In the genomic region with DNA sequence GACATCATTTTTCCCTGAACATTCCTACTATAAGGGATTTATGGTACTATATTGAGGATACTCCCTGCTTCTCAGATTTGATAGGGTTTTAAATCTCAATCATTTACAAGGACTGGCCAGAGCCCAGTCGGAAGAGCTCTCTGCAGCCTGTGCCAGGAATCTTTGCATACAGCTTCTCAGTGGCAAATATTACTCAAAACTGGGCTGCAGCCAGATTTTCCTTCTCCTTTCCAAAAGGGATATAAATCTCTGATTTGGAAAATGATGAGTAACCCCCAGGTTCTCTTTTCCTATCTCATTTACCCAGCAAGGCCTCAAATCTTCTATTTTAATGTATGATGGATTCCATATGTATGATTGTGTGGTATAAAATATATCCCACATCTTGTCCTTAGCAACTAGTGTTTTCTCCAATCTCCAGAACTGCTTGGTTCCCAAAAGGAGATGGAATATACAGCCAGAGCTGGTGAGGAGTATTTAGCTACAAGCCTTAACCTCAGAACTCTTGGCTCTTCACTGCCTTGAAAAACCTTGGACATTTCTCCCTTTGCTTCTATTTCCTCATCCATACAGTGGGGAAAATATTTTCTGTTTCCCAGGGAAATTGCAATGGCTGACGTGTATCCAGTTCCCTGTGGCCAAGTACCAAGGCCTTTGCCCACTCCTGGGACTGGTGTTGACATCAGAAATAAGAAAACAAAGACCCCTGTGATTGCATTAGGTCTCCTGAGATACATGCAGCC, we compare ENCODE assay signal across 16 cellular contexts.
DNase-seq lines count a peak whose midpoint lies in the region; ATAC-seq and TF ChIP-seq lines count a peak whose summit lies in the region.
"Had no signal": no experiment of that assay in that cellular context is flagged by ENCODE, and none has a peak within 500 bp of the region (broad histone marks: within the 10 kb centered on the region; RNA-seq: fewer than 3 reads in every experiment).

No MANE protein-coding gene starts in this region.

- H3K36me3 ChIP-seq in mesenchymal stem cell (ENCODE audit: control insufficient read depth in 1 of 2, insufficient read depth in 2 of 2, low read depth in 1 of 2, low read length in 2 of 2) (peaks cover 2 to 12% of the 10 kb centered on the region in 2 experiments), thoracic aorta (no peaks in the 10 kb centered on the region)

- H3K18ac ChIP-seq in mesenchymal stem cell (ENCODE audit: low read depth in 1 of 2, low read length in 2 of 2), result no peak overlapping the region

- H3K4ac ChIP-seq in mesenchymal stem cell (ENCODE audit: low read depth in 1 of 2, low read length in 2 of 2), result no peak overlapping the region

- H3K27me3 ChIP-seq in mesenchymal stem cell (ENCODE audit: control insufficient read depth in 1 of 2, insufficient read depth in 1 of 2, low read length in 2 of 2) (no peaks in the 10 kb centered on the region), thoracic aorta (replicated peaks; ENCODE audit: insufficient read depth) (no peaks in the 10 kb centered on the region)

- H3K4me1 ChIP-seq in mesenchymal stem cell (ENCODE audit: control insufficient read depth, insufficient read depth, low read depth, low read length) (peaks cover 4% of the 10 kb centered on the region), thoracic aorta (ENCODE audit: control insufficient read depth in 1 of 2, low read depth in 2 of 2) (peaks cover 17 to 51% of the 10 kb centered on the region in 2 donors)

- no peak overlapping the region for H4K91ac ChIP-seq in mesenchymal stem cell (ENCODE audit: low read length)

- no peak overlapping the region for H2BK15ac ChIP-seq in mesenchymal stem cell (ENCODE audit: low read depth, poor library complexity, severe bottlenecking)

- H3K4me3 ChIP-seq in mesenchymal stem cell (ENCODE audit: insufficient read depth in 1 of 2, low read depth in 1 of 2, low read length in 2 of 2), result no peak overlapping the region
- no peak overlapping the region for H3K4me3 ChIP-seq in thoracic aorta

- no peak overlapping the region for H2BK120ac ChIP-seq in mesenchymal stem cell (ENCODE audit: low read depth, low read length)

- no peak for TF ChIP-seq CTCF in thoracic aorta (IDR thresholded peaks at IDR 0.05)

- H3K27ac ChIP-seq in mesenchymal stem cell (ENCODE audit: low read length, poor library complexity, severe bottlenecking) (no peak overlapping the region), thoracic aorta (peak overlapping the region; percentile 7 to 26)

- peak; percentile 66 for DNase-seq in RPMI7951 (ENCODE audit: low read depth)
- DNase-seq in dermis microvascular lymphatic vessel endothelial cell (ENCODE audit: low read depth in 2 of 2), result peak; percentile 66 to 79
- DNase-seq in mesenchymal stem cell, result no peak
- no peak for DNase-seq in thoracic aorta (ENCODE audit: low spot score)
- no peak for DNase-seq in activated CD4-positive, alpha-beta T cell treated with anti-CD3 and anti-CD28 coated beads for 1 hour
- DNase-seq in activated CD8-positive, alpha-beta memory T cell treated with anti-CD3 and anti-CD28 coated beads for 24 hours, result no peak
- DNase-seq: activated CD8-positive, alpha-beta memory T cell treated with anti-CD3 and anti-CD28 coated beads, Interleukin-2, amount 10 ng/mL, durations not matched to agents 7 days and 5 days; glutamatergic neuron; HFFc6; MM.1S; NCI-H1694; nucleus accumbens; SIG-M5; substantia nigra; T-helper 17 cell had no signal

- no peak overlapping the region for H2BK12ac ChIP-seq in mesenchymal stem cell (ENCODE audit: low read length in 2 of 2)

- H3K14ac ChIP-seq in mesenchymal stem cell (ENCODE audit: low read length in 2 of 2), result no peak overlapping the region

- H3K9me3 ChIP-seq in mesenchymal stem cell (ENCODE audit: control insufficient read depth, low read length) (no peaks in the 10 kb centered on the region), thoracic aorta (no peaks in the 10 kb centered on the region)

- H3K4me2 ChIP-seq in mesenchymal stem cell (ENCODE audit: low read length, poor library complexity, severe bottlenecking), result no peak overlapping the region

- H4K8ac ChIP-seq in mesenchymal stem cell (ENCODE audit: low read length), result no peak overlapping the region

- H3K23ac ChIP-seq in mesenchymal stem cell (ENCODE audit: low read length in 2 of 2), result no peak overlapping the region

- WGBS in mesenchymal stem cell, result 96% methylated on average over 2 of the region's 2 CpGs

- H2AFZ ChIP-seq in mesenchymal stem cell (ENCODE audit: low read depth, low read length), result no peak overlapping the region

- ATAC-seq in thoracic aorta (ENCODE audit: insufficient number of reproducible peaks, low FRiP score, low read depth) (no peak), HG03469 (IDR thresholded peaks at IDR 0.05; ENCODE audit: unreplicated experiment) (no peak)
- ATAC-seq: activated CD8-positive, alpha-beta memory T cell treated with anti-CD3 and anti-CD28 coated beads, Interleukin-2, amount 10 ng/mL, durations not matched to agents 7 days and 5 days; T-helper 17 cell had no signal

- peak overlapping the region; percentile 51 for H3K9ac ChIP-seq in mesenchymal stem cell (ENCODE audit: low read length)

- H2AK5ac ChIP-seq in mesenchymal stem cell (ENCODE audit: low read length, severe bottlenecking), result no peak overlapping the region

- peaks cover 12% of the 10 kb centered on the region for H3K79me1 ChIP-seq in mesenchymal stem cell (replicated peaks; ENCODE audit: low read length, poor library complexity, severe bottlenecking)

- no peak overlapping the region for H2BK5ac ChIP-seq in mesenchymal stem cell (ENCODE audit: low read depth, low read length, poor library complexity, severe bottlenecking)

Comparison
In these comparisons a context has a peak if more than half of its experiments do, and no peak if none do; other contexts are left out.
1. DNase-seq: peak in RPMI7951 (single experiment) and dermis microvascular lymphatic vessel endothelial cell (2 of 2); none in mesenchymal stem cell (single experiment), thoracic aorta (single experiment), activated CD4-positive, alpha-beta T cell treated with anti-CD3 and anti-CD28 coated beads for 1 hour (single experiment) and activated CD8-positive, alpha-beta memory T cell treated with anti-CD3 and anti-CD28 coated beads for 24 hours (single experiment).